25 cellular contexts compared by ENCODE assay signal in genomic region chrX:107107459-107107858, GRCh38. TPM values are rescaled to one million over a fixed set of nuclear protein-coding genes. Genes with fewer than 3 reads are reported as not detected.
A peak's percentile ranks its signal among the peaks of the same experiment; 100 is the strongest.
DNase-seq lines count a peak whose midpoint lies in the region; ATAC-seq, FAIRE-seq and TF ChIP-seq lines count a peak whose summit lies in the region.
"Had no signal": no experiment of that assay in that cellular context is flagged by ENCODE, and none has a peak within 500 bp of the region (broad histone marks: within the 10 kb centered on the region; RNA-seq: fewer than 3 reads in every experiment).

No MANE protein-coding gene starts in this region.

- H3K4me3 Mint-ChIP-seq in CD8-positive, alpha-beta T cell: no peak overlapping the region
- no peak overlapping the region for H3K4me3 Mint-ChIP-seq in astrocyte (ENCODE audit: unreplicated experiment)
- no peak overlapping the region for H3K4me3 Mint-ChIP-seq in chondrocyte (ENCODE audit: unreplicated experiment)
- no peak overlapping the region for H3K4me3 Mint-ChIP-seq in activated CD8-positive, alpha-beta memory T cell treated with anti-CD3 and anti-CD28 coated beads, Interleukin-2, amount 10 ng/mL, durations not matched to agents 7 days and 5 days
- H3K4me3 Mint-ChIP-seq: activated CD4-positive, alpha-beta T cell treated with anti-CD3 and anti-CD28 coated beads for 36 hours; activated T-cell treated with anti-CD3 and anti-CD28 coated beads, Interleukin-2, amount 50 U/mL, for 4 hours; CD14-positive monocyte; HFFc6; T-helper 1 cell treated with Interleukin-12 subunit alpha and Interleukin-12 subunit beta and Interleukin-4 antibody, amounts not matched to agents 30 μg/mL and 1 μg/mL, for 36 hours had no signal

- intact Hi-C loops in CD8-positive, alpha-beta T cell (cut with DNase I, micrococcal nuclease): no loop called here

- no peak for FAIRE-seq in astrocyte (lab: Jason Lieb, UNC)

- no peak overlapping the region for H3K27ac ChIP-seq in CD8-positive, alpha-beta T cell (ENCODE audit: low read depth, low read length)
- H3K27ac ChIP-seq in astrocyte (ENCODE audit: low read depth, low read length): no peak overlapping the region
- H3K27ac ChIP-seq: epithelial cell of prostate, heart left ventricle, SK-N-MC, testis, uterus had no signal

- H3K4me3 ChIP-seq in CD8-positive, alpha-beta T cell (ENCODE audit: low read depth, low read length): no peak overlapping the region
- H3K4me3 ChIP-seq in astrocyte (ENCODE audit: insufficient read depth, low read depth, low read length): no peak overlapping the region
- H3K4me3 ChIP-seq: heart left ventricle, SK-N-MC, smooth muscle cell, testis, uterus had no signal

- no peaks in the 10 kb centered on the region for H4K20me1 ChIP-seq in astrocyte (ENCODE audit: insufficient read depth, low read length)

- no peaks in the 10 kb centered on the region for H3K27me3 Mint-ChIP-seq in CD8-positive, alpha-beta T cell (ENCODE audit: low read depth)
- H3K27me3 Mint-ChIP-seq in astrocyte (ENCODE audit: low read depth, unreplicated experiment) (no peaks in the 10 kb centered on the region), chondrocyte (ENCODE audit: low read depth) (no peaks in the 10 kb centered on the region)
- no peaks in the 10 kb centered on the region for H3K27me3 Mint-ChIP-seq in activated CD8-positive, alpha-beta memory T cell treated with anti-CD3 and anti-CD28 coated beads, Interleukin-2, amount 10 ng/mL, durations not matched to agents 7 days and 5 days
- H3K27me3 Mint-ChIP-seq: activated CD4-positive, alpha-beta T cell treated with anti-CD3 and anti-CD28 coated beads for 36 hours had no signal

- peak overlapping the region; percentile 15 for H3K27ac Mint-ChIP-seq in CD8-positive, alpha-beta T cell
- no peak overlapping the region for H3K27ac Mint-ChIP-seq in astrocyte (ENCODE audit: unreplicated experiment)
- no peak overlapping the region for H3K27ac Mint-ChIP-seq in chondrocyte (ENCODE audit: unreplicated experiment)
- H3K27ac Mint-ChIP-seq in activated CD8-positive, alpha-beta memory T cell treated with anti-CD3 and anti-CD28 coated beads, Interleukin-2, amount 10 ng/mL, durations not matched to agents 7 days and 5 days: no peak overlapping the region
- H3K27ac Mint-ChIP-seq: activated CD4-positive, alpha-beta T cell treated with anti-CD3 and anti-CD28 coated beads for 36 hours; HFFc6; T-helper 1 cell treated with Interleukin-12 subunit alpha and Interleukin-12 subunit beta and Interleukin-4 antibody, amounts not matched to agents 30 μg/mL and 1 μg/mL, for 36 hours had no signal

- H3K27me3 ChIP-seq in CD8-positive, alpha-beta T cell (ENCODE audit: insufficient read depth, low read length): no peaks in the 10 kb centered on the region
- H3K27me3 ChIP-seq in astrocyte (ENCODE audit: insufficient read depth, low read length): no peaks in the 10 kb centered on the region
- H3K27me3 ChIP-seq: heart left ventricle, testis had no signal

- H3K9ac ChIP-seq in astrocyte (ENCODE audit: low read length): no peak overlapping the region

- POLR2A ChIA-PET in CD8-positive, alpha-beta T cell (lab: Charles Lee): no interaction called here

- CTCF ChIA-PET in CD8-positive, alpha-beta T cell (lab: Charles Lee): no interaction called here
- CTCF ChIA-PET in activated CD8-positive, alpha-beta memory T cell treated with anti-CD3 and anti-CD28 coated beads, Interleukin-2, amount 10 ng/mL, durations not matched to agents 7 days and 5 days (lab: Charles Lee): no interaction called here

- no peaks in the 10 kb centered on the region for H3K9me3 Mint-ChIP-seq in CD8-positive, alpha-beta T cell
- H3K9me3 Mint-ChIP-seq in astrocyte (ENCODE audit: unreplicated experiment) (no peaks in the 10 kb centered on the region), chondrocyte (ENCODE audit: low read depth) (peaks cover 9% of the 10 kb centered on the region)
- H3K9me3 Mint-ChIP-seq in activated CD8-positive, alpha-beta memory T cell treated with anti-CD3 and anti-CD28 coated beads, Interleukin-2, amount 10 ng/mL, durations not matched to agents 7 days and 5 days (ENCODE audit: low read depth): no peaks in the 10 kb centered on the region
- H3K9me3 Mint-ChIP-seq: activated T-cell treated with anti-CD3 and anti-CD28 coated beads, Interleukin-2, amount 50 U/mL, for 4 hours; HFFc6; T-helper 1 cell treated with Interleukin-12 subunit alpha and Interleukin-12 subunit beta and Interleukin-4 antibody, amounts not matched to agents 30 μg/mL and 1 μg/mL, for 36 hours had no signal

- no peaks in the 10 kb centered on the region for H3K4me1 ChIP-seq in CD8-positive, alpha-beta T cell (ENCODE audit: insufficient read depth, low read length)
- H3K4me1 ChIP-seq in astrocyte (ENCODE audit: insufficient read depth, low read length): no peaks in the 10 kb centered on the region
- H3K4me1 ChIP-seq: heart left ventricle, testis, uterus had no signal

- peaks cover 34% of the 10 kb centered on the region for H3K4me1 Mint-ChIP-seq in CD8-positive, alpha-beta T cell (ENCODE audit: low read depth)
- H3K4me1 Mint-ChIP-seq in astrocyte (ENCODE audit: low read depth, unreplicated experiment) (peaks cover 7% of the 10 kb centered on the region), chondrocyte (ENCODE audit: low read depth) (no peaks in the 10 kb centered on the region)
- H3K4me1 Mint-ChIP-seq in activated CD8-positive, alpha-beta memory T cell treated with anti-CD3 and anti-CD28 coated beads, Interleukin-2, amount 10 ng/mL, durations not matched to agents 7 days and 5 days: peaks cover 7% of the 10 kb centered on the region

- H3K9me3 ChIP-seq in CD8-positive, alpha-beta T cell (ENCODE audit: low read length): no peaks in the 10 kb centered on the region
- H3K9me3 ChIP-seq in astrocyte (ENCODE audit: insufficient read depth, low read depth, low read length): no peaks in the 10 kb centered on the region
- H3K9me3 ChIP-seq: heart left ventricle, testis, uterus had no signal

- no peak for ATAC-seq in CD8-positive, alpha-beta T cell
- no peak for ATAC-seq in activated CD8-positive, alpha-beta memory T cell treated with anti-CD3 and anti-CD28 coated beads, Interleukin-2, amount 10 ng/mL, durations not matched to agents 7 days and 5 days
- ATAC-seq: activated CD4-positive, alpha-beta T cell treated with anti-CD3 and anti-CD28 coated beads for 36 hours; activated T-cell treated with anti-CD3 and anti-CD28 coated beads, Interleukin-2, amount 50 U/mL, for 4 hours; heart left ventricle; left lobe of liver had no signal

- DNase-seq in CD8-positive, alpha-beta T cell: no peak
- DNase-seq in LHCN-M2 (ENCODE audit: low read depth) (peak; percentile 0), astrocyte (ENCODE audit: low read depth) (peak; percentile 22), myocyte (ENCODE audit: low read depth) (peak; percentile 1), anterior cingulate cortex (lab: John Stamatoyannopoulos, UW) (no peak), chondrocyte (ENCODE audit: low spot score) (no peak)
- no peak for DNase-seq in activated CD8-positive, alpha-beta memory T cell treated with anti-CD3 and anti-CD28 coated beads, Interleukin-2, amount 10 ng/mL, durations not matched to agents 7 days and 5 days
- DNase-seq: activated CD4-positive, alpha-beta T cell treated with anti-CD3 and anti-CD28 coated beads for 36 hours; activated T-cell treated with anti-CD3 and anti-CD28 coated beads, Interleukin-2, amount 50 U/mL, for 4 hours; amygdala; central memory CD4-positive, alpha-beta T cell; heart left ventricle; HFFc6; mesendoderm; NCI-H187 treated with DMSO at 0.1 percent for 48 hours; NCI-H526 treated with DMSO at 0.1 percent for 48 hours; stimulated activated CD4-positive, alpha-beta T cell treated with anti-CD3 and anti-CD28 coated beads, Interleukin-2, amount 100 ng/mL, for 24 hours; testis; uterus had no signal

- H3K4me2 ChIP-seq in astrocyte (ENCODE audit: low read length): no peak overlapping the region
- H3K4me2 ChIP-seq: smooth muscle cell had no signal

- H3K79me2 ChIP-seq in astrocyte (ENCODE audit: insufficient read depth, low read length): no peaks in the 10 kb centered on the region

- peaks cover 4% of the 10 kb centered on the region for H3K36me3 ChIP-seq in CD8-positive, alpha-beta T cell (ENCODE audit: insufficient read depth, low read length)
- peaks cover 3% of the 10 kb centered on the region for H3K36me3 ChIP-seq in astrocyte (ENCODE audit: insufficient read depth, low read length)
- H3K36me3 ChIP-seq: uterus had no signal

- TF ChIP-seq CTCF in CD8-positive, alpha-beta T cell (IDR thresholded peaks at IDR 0.05): no peak
- TF ChIP-seq CTCF in astrocyte (IDR thresholded peaks at IDR 0.05; ENCODE audit: insufficient read depth, low read depth, low read length): no peak
- no peak for TF ChIP-seq CTCF in chondrocyte (IDR thresholded peaks at IDR 0.05)

- H2AFZ ChIP-seq in astrocyte (ENCODE audit: low read depth, low read length): no peak overlapping the region

- H3K36me3 Mint-ChIP-seq in CD8-positive, alpha-beta T cell: peaks cover 58% of the 10 kb centered on the region
- peaks cover 7% of the 10 kb centered on the region for H3K36me3 Mint-ChIP-seq in astrocyte (ENCODE audit: low read depth, unreplicated experiment)
- H3K36me3 Mint-ChIP-seq in chondrocyte (ENCODE audit: low read depth): peaks cover 11% of the 10 kb centered on the region
- peaks cover 29% of the 10 kb centered on the region for H3K36me3 Mint-ChIP-seq in activated CD8-positive, alpha-beta memory T cell treated with anti-CD3 and anti-CD28 coated beads, Interleukin-2, amount 10 ng/mL, durations not matched to agents 7 days and 5 days

RNA-seq across cellular contexts. Expression of gene RBM41, which starts 11.2 kb away (rescaled TPM):
- 1 to 10 TPM; 6.9 to 7.8 TPM for total RNA-seq in CD8-positive, alpha-beta T cell
- 9.4 and 9.9 TPM in 2 replicates for total RNA-seq in LHCN-M2 (2014; rRNA removed)
- polyA plus RNA-seq in LHCN-M2 (2012): 2.8 TPM
- total RNA-seq in astrocyte: 17.4 and 20.4 TPM in 2 replicates
- 9.5 and 12.6 TPM in 2 replicates for total RNA-seq in myocyte
- polyA plus RNA-seq in myocyte (2012): 4.3 TPM
- total RNA-seq in chondrocyte: 11.8 to 13.5 TPM (median 12.6 TPM) in 3 replicates
- 10 to 100 TPM; 15.3 to 15.8 TPM for total RNA-seq in activated CD8-positive, alpha-beta memory T cell treated with anti-CD3 and anti-CD28 coated beads, Interleukin-2, amount 10 ng/mL, durations not matched to agents 7 days and 5 days

Comparison
In these comparisons a context has a peak if more than half of its experiments do, and no peak if none do; other contexts are left out.
1. DNase-seq: peak in LHCN-M2 (single experiment), astrocyte (single experiment) and myocyte (single experiment); none in CD8-positive, alpha-beta T cell (0 of 7), anterior cingulate cortex (0 of 58), chondrocyte (single experiment) and activated CD8-positive, alpha-beta memory T cell treated with anti-CD3 and anti-CD28 coated beads, Interleukin-2, amount 10 ng/mL, durations not matched to agents 7 days and 5 days (single experiment).